9 cellular contexts compared by ENCODE assay signal in the genomic region with DNA sequence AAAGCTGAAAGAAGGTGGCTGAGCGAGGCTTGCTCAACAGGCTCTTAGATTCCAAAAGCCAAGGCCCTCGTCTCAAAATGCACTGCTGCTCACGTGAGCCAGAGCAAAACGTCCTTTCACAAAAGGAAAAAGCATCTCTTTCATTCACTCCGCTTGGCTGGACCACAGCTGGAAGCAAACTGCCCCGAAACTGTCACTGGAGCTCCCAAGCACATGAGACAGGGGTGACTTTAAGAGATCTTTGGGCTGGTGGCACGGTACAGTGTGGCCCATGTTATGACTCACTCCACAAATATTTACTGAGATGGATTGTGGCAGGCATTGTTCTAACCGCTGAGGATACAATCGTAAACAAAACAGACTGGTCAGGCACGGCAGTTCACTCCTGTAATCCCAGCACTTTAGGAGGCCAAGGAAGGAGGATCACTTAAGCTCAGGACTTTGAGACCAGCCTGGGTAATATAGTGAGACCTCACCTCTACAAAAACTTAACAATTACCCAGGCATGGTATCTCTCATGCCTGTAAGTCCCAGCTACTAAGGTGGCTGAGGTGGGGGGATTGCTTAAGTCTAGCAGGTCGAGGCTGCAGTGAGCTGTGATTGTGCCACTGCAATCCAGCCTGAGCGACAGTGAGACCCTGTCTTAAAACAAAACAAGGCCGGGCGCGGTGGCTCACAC. TPM values are rescaled to one million over a fixed set of nuclear protein-coding genes. Genes with fewer than 3 reads are reported as not detected.
DNase-seq lines count a peak whose midpoint lies in the region; ATAC-seq and TF ChIP-seq lines count a peak whose summit lies in the region.
"Had no signal": no experiment of that assay in that cellular context is flagged by ENCODE, and none has a peak within 500 bp of the region (broad histone marks: within the 10 kb centered on the region; RNA-seq: fewer than 3 reads in every experiment).

No MANE protein-coding gene starts in this region.

- H3K4me3 ChIP-seq in esophagus muscularis mucosa = peak overlapping the region in 1 of 4 donors; percentile 24

- H3K4me1 ChIP-seq in esophagus muscularis mucosa = peaks cover 50 to 75% (median 67%) of the 10 kb centered on the region in 4 donors

- TF ChIP-seq POLR2A in esophagus muscularis mucosa (IDR thresholded peaks at IDR 0.05; ENCODE audit: low read depth) = no peak

- H3K27ac ChIP-seq in esophagus muscularis mucosa (replicated peaks in 1 of 4) = peak overlapping the region; percentile 81 to 90 (median 84)

- no peaks in the 10 kb centered on the region for H3K36me3 Mint-ChIP-seq in nephron progenitor cell (ENCODE audit: low read depth)

- no peak overlapping the region for H3K4me3 Mint-ChIP-seq in nephron progenitor cell
- H3K4me3 Mint-ChIP-seq: B cell had no signal

- peak; percentile 62 for DNase-seq in NCI-H2107 treated with DMSO at 0.1 percent for 48 hours (lab: John Stamatoyannopoulos, UW; ENCODE audit: unreplicated experiment)
- no peak for DNase-seq in NCI-H2107 (lab: John Stamatoyannopoulos, UW)
- peak; percentile 65 to 69 for DNase-seq in SHP77 (lab: John Stamatoyannopoulos, UW)
- DNase-seq in esophagus muscularis mucosa (ENCODE audit: extremely low spot score) = no peak
- DNase-seq in nephron progenitor cell = no peak
- DNase-seq in activated effector memory CD4-positive, alpha-beta T cell treated with Interleukin-2 at 50 U/mL for 16 hours = no peak
- DNase-seq in NCI-H446 (lab: John Stamatoyannopoulos, UW) = no peak

- H3K27ac Mint-ChIP-seq in nephron progenitor cell = peak overlapping the region; percentile 83
- H3K27ac Mint-ChIP-seq: B cell had no signal

- no peaks in the 10 kb centered on the region for H3K27me3 ChIP-seq in esophagus muscularis mucosa

- no peak for ATAC-seq in GM18517 (IDR thresholded peaks at IDR 0.05; ENCODE audit: unreplicated experiment)

- WGBS in esophagus muscularis mucosa = 60% methylated on average over 9 of the region's 15 CpGs

- peaks cover 75% of the 10 kb centered on the region for H3K4me1 Mint-ChIP-seq in nephron progenitor cell

- H3K9me3 ChIP-seq in esophagus muscularis mucosa = no peaks in the 10 kb centered on the region

- no peaks in the 10 kb centered on the region for H3K36me3 ChIP-seq in esophagus muscularis mucosa

- TF ChIP-seq EP300 in esophagus muscularis mucosa (IDR thresholded peaks at IDR 0.05) = no peak

- intact Hi-C loops in esophagus muscularis mucosa (cut with DNase I) = no loop called here

- no peaks in the 10 kb centered on the region for H3K27me3 Mint-ChIP-seq in nephron progenitor cell (ENCODE audit: low read depth, poor library complexity)
- H3K27me3 Mint-ChIP-seq: B cell had no signal

- TF ChIP-seq CTCF in esophagus muscularis mucosa (IDR thresholded peaks at IDR 0.05) = no peak
- TF ChIP-seq CTCF in nephron progenitor cell (IDR thresholded peaks at IDR 0.05) = no peak

- no peaks in the 10 kb centered on the region for H3K9me3 Mint-ChIP-seq in nephron progenitor cell

RNA-seq across cellular contexts. Expression of a gene that starts 3.6 kb away (rescaled TPM):
- total RNA-seq in esophagus muscularis mucosa = 10 to 100 TPM; 13.9 to 18.3 (median 15.6) TPM

RNA-seq across cellular contexts. Expression of a gene that starts 23.7 kb away (rescaled TPM):
- 100 to 1,000 TPM in 1 of 4 donors, 10 to 100 TPM in 3; 26.2 to 182 (median 54.3) TPM for total RNA-seq in esophagus muscularis mucosa

Comparison
In these comparisons a context has a peak if more than half of its experiments do, and no peak if none do; other contexts are left out.
1. DNase-seq: peak in NCI-H2107 treated with DMSO at 0.1 percent for 48 hours (single experiment) and SHP77 (2 of 2); none in NCI-H2107 (single experiment), esophagus muscularis mucosa (single experiment), nephron progenitor cell (single experiment), activated effector memory CD4-positive, alpha-beta T cell treated with Interleukin-2 at 50 U/mL for 16 hours (single experiment) and NCI-H446 (0 of 2).